In genomic region chr7:67843615-67844014, GRCh38 we compare ENCODE assay signal across 21 cellular contexts.
"Had no signal": no experiment of that assay in that cellular context is flagged by ENCODE, and none has a peak within 500 bp of the region (broad histone marks: within the 10 kb centered on the region; RNA-seq: fewer than 3 reads in every experiment).

No MANE protein-coding gene starts in this region.

- H3K36me3 ChIP-seq: esophagus muscularis mucosa, gastroesophageal sphincter, heart left ventricle, lower lobe of right lung had no signal

- H3K4me3 Mint-ChIP-seq: immature natural killer cell; naive thymus-derived CD4-positive, alpha-beta T cell had no signal

- H3K27ac Mint-ChIP-seq: immature natural killer cell; naive thymus-derived CD4-positive, alpha-beta T cell had no signal

- H3K27me3 ChIP-seq: esophagus muscularis mucosa, foreskin keratinocyte, gastroesophageal sphincter had no signal

- H3K4me1 ChIP-seq: foreskin keratinocyte, heart left ventricle, lower lobe of right lung had no signal

- H3K4me1 Mint-ChIP-seq: immature natural killer cell; naive thymus-derived CD4-positive, alpha-beta T cell had no signal

- H3K36me3 Mint-ChIP-seq: naive thymus-derived CD4-positive, alpha-beta T cell had no signal

- DNase-seq: dermis blood vessel endothelial cell; effector CD4-positive, alpha-beta T cell; effector memory CD4-positive, alpha-beta T cell; foreskin keratinocyte; heart left ventricle; hypothalamus; immature natural killer cell; islet precursor cell; kidney; kidney glomerular epithelial cell; left colon; left ventricle myocardium superior; lower lobe of right lung; mesenchymal stem cell; midbrain; naive thymus-derived CD4-positive, alpha-beta T cell had no signal

- H3K4me3 ChIP-seq: coronary artery, dorsolateral prefrontal cortex, esophagus muscularis mucosa, gastroesophageal sphincter, heart left ventricle, hepatocyte, lower lobe of right lung had no signal

- H2AFZ ChIP-seq: hepatocyte had no signal

- H3K27me3 Mint-ChIP-seq: naive thymus-derived CD4-positive, alpha-beta T cell had no signal

- H3K4me2 ChIP-seq: hepatocyte had no signal

- H3K27ac ChIP-seq: coronary artery, dorsolateral prefrontal cortex, esophagus muscularis mucosa, foreskin keratinocyte, gastroesophageal sphincter, heart left ventricle, lower lobe of right lung had no signal

- H3K79me2 ChIP-seq: hepatocyte had no signal

- H3K9me3 ChIP-seq: esophagus muscularis mucosa, gastroesophageal sphincter, lower lobe of right lung had no signal
